In the genomic region with DNA sequence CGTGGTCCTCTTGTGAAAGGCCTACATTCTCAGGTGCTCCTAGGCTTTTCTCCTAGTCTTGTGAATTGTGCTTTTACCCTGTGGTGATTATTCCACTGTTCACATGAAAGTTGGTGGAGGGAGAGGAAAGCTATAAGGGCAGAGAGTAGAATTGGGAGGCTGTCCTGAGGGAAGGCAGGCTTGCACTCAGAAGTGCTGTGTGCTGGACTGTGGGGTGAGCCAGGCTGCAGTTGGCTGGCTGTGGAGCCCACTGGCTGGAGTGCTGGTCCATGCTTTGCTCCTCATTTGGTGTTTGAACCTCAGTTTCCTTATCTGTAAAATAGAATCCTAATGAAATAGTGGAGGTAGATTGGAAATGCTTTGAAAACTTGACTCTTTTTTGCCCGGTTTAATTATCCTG, we compare ENCODE assay signal across 18 cellular contexts. TPM values are rescaled to one million over a fixed set of nuclear protein-coding genes. Genes with fewer than 3 reads are reported as not detected.
DNase-seq lines count a peak whose midpoint lies in the region; ATAC-seq and TF ChIP-seq lines count a peak whose summit lies in the region.
"Had no signal": no experiment of that assay in that cellular context is flagged by ENCODE, and none has a peak within 500 bp of the region (broad histone marks: within the 10 kb centered on the region; RNA-seq: fewer than 3 reads in every experiment).

No MANE protein-coding gene starts in this region.

- H3K36me3 ChIP-seq in heart left ventricle = no peaks in the 10 kb centered on the region
- no peaks in the 10 kb centered on the region for H3K36me3 ChIP-seq in right atrium auricular region
- no peaks in the 10 kb centered on the region for H3K36me3 ChIP-seq in sigmoid colon

- no peaks in the 10 kb centered on the region for H3K27me3 ChIP-seq in heart left ventricle
- H3K27me3 ChIP-seq in right atrium auricular region = no peaks in the 10 kb centered on the region
- H3K27me3 ChIP-seq in sigmoid colon = no peaks in the 10 kb centered on the region

- 88 to 98% (median 97%) methylated on average over 2 of the region's 2 CpGs for WGBS in heart left ventricle, 4 donors
- WGBS in sigmoid colon, 2 donors = 95% methylated on average over 2 of the region's 2 CpGs

- TF ChIP-seq POLR2A in heart left ventricle (IDR thresholded peaks at IDR 0.05) (no peak), sigmoid colon (IDR thresholded peaks at IDR 0.05) (no peak)

- intact Hi-C loops in heart left ventricle (cut with DNase I) (no loop called here), Right ventricle myocardium inferior (cut with DNase I) (no loop called here), sigmoid colon (cut with DNase I) (no loop called here)

- peak; percentile 29 to 51 (median 38) for ATAC-seq in heart left ventricle
- no peak for ATAC-seq in Right ventricle myocardium inferior
- ATAC-seq in HG02642 (IDR thresholded peaks at IDR 0.05; ENCODE audit: poor library complexity, unreplicated experiment) = no peak
- ATAC-seq in GM18517 (IDR thresholded peaks at IDR 0.05; ENCODE audit: unreplicated experiment) = no peak
- ATAC-seq: GM23338 had no signal

- no peaks in the 10 kb centered on the region for H3K9me3 ChIP-seq in heart left ventricle
- no peaks in the 10 kb centered on the region for H3K9me3 ChIP-seq in right atrium auricular region
- H3K9me3 ChIP-seq in sigmoid colon = no peaks in the 10 kb centered on the region

- no peak overlapping the region for H3K4me3 ChIP-seq in heart left ventricle
- H3K4me3 ChIP-seq in right atrium auricular region = no peak overlapping the region
- no peak overlapping the region for H3K4me3 ChIP-seq in sigmoid colon
- H3K4me3 ChIP-seq: GM23338 had no signal

- peak overlapping the region in 10 of 12 donors; percentile 39 to 81 (median 52) for H3K27ac ChIP-seq in heart left ventricle
- peak overlapping the region; percentile 67 to 75 for H3K27ac ChIP-seq in right atrium auricular region
- H3K27ac ChIP-seq in sigmoid colon = peak overlapping the region; percentile 60 to 79 (median 76)

- TF ChIP-seq CTCF in heart left ventricle (IDR thresholded peaks at IDR 0.05) (no peak), right atrium auricular region (IDR thresholded peaks at IDR 0.05) (no peak), sigmoid colon (IDR thresholded peaks at IDR 0.05) (no peak)

- no peak for TF ChIP-seq EP300 in sigmoid colon (IDR thresholded peaks at IDR 0.05)

- no peak for DNase-seq in heart left ventricle
- no peak for DNase-seq in Right ventricle myocardium inferior (ENCODE audit: missing footprints)
- no peak for DNase-seq in right atrium auricular region (ENCODE audit: low spot score)
- DNase-seq in sigmoid colon = no peak
- DNase-seq in NCI-H524 treated with DMSO at 0.1 percent for 48 hours (lab: John Stamatoyannopoulos, UW) = no peak
- no peak for DNase-seq in NCI-H2227 treated with DMSO at 0.1 percent for 48 hours (lab: John Stamatoyannopoulos, UW)
- DNase-seq: CD4-positive, alpha-beta memory T cell; GF-D8; NCI-H1105 treated with DMSO at 0.1 percent for 48 hours; NCI-H1694 treated with DMSO at 0.1 percent for 48 hours; NCI-H2107; NCI-H345; NCI-H69; NK-92 treated with Interleukin-12 subunit alpha and Interleukin-12 subunit beta, amount 100 ng/mL, for 24 hours; OCI-M1 had no signal

- H3K4me1 ChIP-seq in heart left ventricle (peaks cover 7 to 62% (median 45%) of the 10 kb centered on the region in 12 donors), right atrium auricular region (peaks cover 0 to 52% of the 10 kb centered on the region in 2 donors), sigmoid colon (peaks cover 0 to 69% (median 55%) of the 10 kb centered on the region in 4 donors)

RNA-seq across cellular contexts. Expression of a gene that starts 21.3 kb away (rescaled TPM):
- total RNA-seq in heart left ventricle (100 to 1,000 TPM in 2 of 9 donors, 10 to 100 TPM in 7; 65.8 to 136 (median 82.3) TPM), Right ventricle myocardium inferior (84.3 TPM), right atrium auricular region (100 to 1,000 TPM in 1 of 2 donors, 10 to 100 TPM in 1; 66.7 to 106 TPM), sigmoid colon (100 to 1,000 TPM in 1 of 4 donors, 10 to 100 TPM in 3; 65.3 to 185 (median 82.1) TPM)
- polyA plus RNA-seq in heart left ventricle (10 to 100 TPM; 21.3 to 38.1 TPM), sigmoid colon (10 to 100 TPM; 16.2 to 22.5 (median 17.3) TPM)

Comparison
In these comparisons a context has a peak if more than half of its experiments do, and no peak if none do; other contexts are left out.
1. ATAC-seq: peak in heart left ventricle (4 of 4); none in Right ventricle myocardium inferior (single experiment), HG02642 (single experiment) and GM18517 (single experiment).
2. Peak in every context shown above with its lines, with median percentiles within 50 percentile points of each other: H3K27ac ChIP-seq.